ENCODE assay signal across 31 cellular contexts in the genomic region with DNA sequence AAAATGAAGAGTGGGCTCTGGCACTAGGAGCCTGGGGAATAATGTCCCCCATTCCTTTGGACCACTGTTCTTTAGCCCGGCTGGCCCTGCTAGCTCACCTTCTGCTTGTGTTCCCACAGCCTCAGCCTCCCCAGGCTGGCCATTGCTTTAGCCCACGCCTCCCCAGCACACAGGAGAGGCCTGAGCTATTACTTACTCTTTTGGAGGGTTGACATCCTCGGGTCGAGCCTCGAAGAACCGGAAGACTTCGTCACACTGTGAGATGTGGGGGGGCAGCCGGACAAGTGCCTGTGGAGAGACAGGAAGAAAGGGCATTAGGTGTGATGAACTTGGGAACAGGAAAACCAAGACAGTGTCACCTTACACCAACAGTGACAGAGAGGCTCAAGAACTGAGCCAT.
"Had no signal": no experiment of that assay in that cellular context is flagged by ENCODE, and none has a peak within 500 bp of the region (broad histone marks: within the 10 kb centered on the region; RNA-seq: fewer than 3 reads in every experiment).

No MANE protein-coding gene starts in this region.

- DNase-seq: activated B cell treated with CpG ODN at 0.5 μM for 24 hours; activated CD4-positive, alpha-beta T cell treated with anti-CD3 and anti-CD28 coated beads for 48 hours; activated CD4-positive, alpha-beta T cell treated with anti-CD3 and anti-CD28 coated beads, Interleukin-2, amount 50 U/mL, for 1 hour; activated CD4-positive, alpha-beta T cell treated with anti-CD3 and anti-CD28 coated beads, Interleukin-2, amount 50 U/mL, for 48 hours; activated CD8-positive, alpha-beta memory T cell treated with anti-CD3 and anti-CD28 coated beads for 24 hours; activated CD8-positive, alpha-beta T cell treated with anti-CD3 and anti-CD28 coated beads for 36 hours; activated effector memory CD4-positive, alpha-beta T cell treated with anti-CD3 and anti-CD28 coated beads, Interleukin-2, amount 50 U/mL, for 16 hours; activated naive CD4-positive, alpha-beta T cell treated with anti-CD3 and anti-CD28 coated beads, Interleukin-2, amount 10 ng/mL, durations not matched to agents 7 days and 5 days; activated T-cell treated with anti-CD3 and anti-CD28 coated beads, Interleukin-2, amount 50 U/mL, for 4 hours; amniotic stem cell; anterior cingulate cortex; body of pancreas; cortex of kidney; dermis blood vessel endothelial cell; effector CD4-positive, alpha-beta T cell; effector memory CD8-positive, alpha-beta T cell; erythroblast; foreskin keratinocyte; T-helper 1 cell; T-helper 17 cell; T1000; WERI-Rb-1 had no signal

- H3K4me1 ChIP-seq: body of pancreas, foreskin keratinocyte had no signal

- H3K27me3 ChIP-seq: body of pancreas, cardiac muscle cell, esophagus muscularis mucosa, foreskin keratinocyte, gastroesophageal sphincter had no signal

- H3K4me3 ChIP-seq: body of pancreas, cardiac muscle cell, esophagus muscularis mucosa, gastroesophageal sphincter had no signal

- H3K9me3 ChIP-seq: body of pancreas, esophagus muscularis mucosa, gastroesophageal sphincter had no signal

- H3K4me3 Mint-ChIP-seq: activated B cell treated with CpG ODN at 0.5 μM for 24 hours; activated CD8-positive, alpha-beta T cell treated with anti-CD3 and anti-CD28 coated beads for 36 hours; activated naive CD4-positive, alpha-beta T cell treated with anti-CD3 and anti-CD28 coated beads, Interleukin-2, amount 10 ng/mL, durations not matched to agents 7 days and 5 days; activated naive CD8-positive, alpha-beta T cell; activated T-cell treated with anti-CD3 and anti-CD28 coated beads, Interleukin-2, amount 50 U/mL, for 4 hours; central memory CD8-positive, alpha-beta T cell; effector memory CD8-positive, alpha-beta T cell; T-helper 17 cell; T-helper 2 cell treated with Interferon-gamma antibody and Interleukin-4, amounts not matched to agents 5 μg/mL and 100 μg/mL, for 36 hours had no signal

- ATAC-seq: activated CD4-positive, CD25-positive, alpha-beta regulatory T cell treated with anti-CD3 and anti-CD28 coated beads, Interleukin-2, amount 50 U/mL, for 24 hours; activated CD8-positive, alpha-beta T cell treated with anti-CD3 and anti-CD28 coated beads for 36 hours; activated T-cell treated with anti-CD3 and anti-CD28 coated beads, Interleukin-2, amount 50 U/mL, for 4 hours; body of pancreas; effector memory CD8-positive, alpha-beta T cell; foreskin keratinocyte; gastroesophageal sphincter; T-helper 17 cell had no signal

- H3K27me3 Mint-ChIP-seq: activated CD8-positive, alpha-beta T cell treated with anti-CD3 and anti-CD28 coated beads for 36 hours; activated naive CD8-positive, alpha-beta T cell; central memory CD8-positive, alpha-beta T cell; effector memory CD8-positive, alpha-beta T cell; T-helper 17 cell had no signal

- H3K9me3 Mint-ChIP-seq: activated B cell treated with CpG ODN at 0.5 μM for 24 hours; activated CD8-positive, alpha-beta T cell treated with anti-CD3 and anti-CD28 coated beads for 36 hours; activated naive CD4-positive, alpha-beta T cell treated with anti-CD3 and anti-CD28 coated beads, Interleukin-2, amount 10 ng/mL, durations not matched to agents 7 days and 5 days; activated T-cell treated with anti-CD3 and anti-CD28 coated beads, Interleukin-2, amount 50 U/mL, for 4 hours; activated T-helper 2 cell treated with anti-CD3 and anti-CD28 coated beads, Interferon-gamma antibody, Interleukin-2, Interleukin-4, amounts not matched to agents 10 μg/mL and 5 μg/mL and 100 μg/mL, durations not matched to agents 14 hours and 24 hours and 36 hours; central memory CD8-positive, alpha-beta T cell; effector memory CD8-positive, alpha-beta T cell; T-helper 2 cell treated with Interferon-gamma antibody and Interleukin-4, amounts not matched to agents 5 μg/mL and 100 μg/mL, for 36 hours had no signal

- H3K4me1 Mint-ChIP-seq: activated B cell treated with CpG ODN at 0.5 μM for 24 hours; central memory CD8-positive, alpha-beta T cell had no signal

- H3K27ac ChIP-seq: body of pancreas, esophagus muscularis mucosa, foreskin keratinocyte, gastroesophageal sphincter, WERI-Rb-1 had no signal

- H3K27ac Mint-ChIP-seq: activated B cell treated with CpG ODN at 0.5 μM for 24 hours; activated CD8-positive, alpha-beta T cell treated with anti-CD3 and anti-CD28 coated beads for 36 hours; activated naive CD4-positive, alpha-beta T cell treated with anti-CD3 and anti-CD28 coated beads, Interleukin-2, amount 10 ng/mL, durations not matched to agents 7 days and 5 days; activated naive CD8-positive, alpha-beta T cell; activated T-helper 2 cell treated with anti-CD3 and anti-CD28 coated beads, Interferon-gamma antibody, Interleukin-2, Interleukin-4, amounts not matched to agents 10 μg/mL and 5 μg/mL and 100 μg/mL, durations not matched to agents 14 hours and 24 hours and 36 hours; effector memory CD8-positive, alpha-beta T cell; T-helper 17 cell; T-helper 2 cell treated with Interferon-gamma antibody and Interleukin-4, amounts not matched to agents 5 μg/mL and 100 μg/mL, for 36 hours had no signal

- H3K36me3 Mint-ChIP-seq: activated naive CD4-positive, alpha-beta T cell treated with anti-CD3 and anti-CD28 coated beads, Interleukin-2, amount 10 ng/mL, durations not matched to agents 7 days and 5 days; activated naive CD8-positive, alpha-beta T cell had no signal

- FAIRE-seq: colon had no signal
